1 cellular context compared by ENCODE assay signal in the genomic region with DNA sequence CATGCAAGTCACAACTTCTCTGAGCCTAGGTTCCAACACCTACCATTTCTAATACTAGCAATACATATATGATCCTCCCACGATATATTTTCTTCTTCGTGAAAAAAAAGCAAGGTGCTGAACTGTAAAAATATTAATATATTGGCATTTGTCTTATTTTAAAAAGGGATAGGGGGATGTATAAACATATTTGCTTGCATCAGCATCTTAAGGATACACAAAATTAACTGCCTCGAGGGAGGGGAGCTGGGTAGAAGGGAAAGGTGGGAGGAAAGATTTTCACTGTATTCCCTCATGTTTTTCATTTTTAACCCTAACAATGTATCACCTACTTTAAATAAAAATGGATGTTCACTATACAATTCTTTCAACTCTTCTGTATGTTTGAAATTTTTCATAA.
TF ChIP-seq lines count a peak whose summit lies in the region.

No MANE protein-coding gene starts in this region.

TF ChIP-seq in GM12878, 131 proteins besides CTCF, POLR2A, EP300 and RAD21 (continued from another document):
- TF ChIP-seq, protein P1, sequence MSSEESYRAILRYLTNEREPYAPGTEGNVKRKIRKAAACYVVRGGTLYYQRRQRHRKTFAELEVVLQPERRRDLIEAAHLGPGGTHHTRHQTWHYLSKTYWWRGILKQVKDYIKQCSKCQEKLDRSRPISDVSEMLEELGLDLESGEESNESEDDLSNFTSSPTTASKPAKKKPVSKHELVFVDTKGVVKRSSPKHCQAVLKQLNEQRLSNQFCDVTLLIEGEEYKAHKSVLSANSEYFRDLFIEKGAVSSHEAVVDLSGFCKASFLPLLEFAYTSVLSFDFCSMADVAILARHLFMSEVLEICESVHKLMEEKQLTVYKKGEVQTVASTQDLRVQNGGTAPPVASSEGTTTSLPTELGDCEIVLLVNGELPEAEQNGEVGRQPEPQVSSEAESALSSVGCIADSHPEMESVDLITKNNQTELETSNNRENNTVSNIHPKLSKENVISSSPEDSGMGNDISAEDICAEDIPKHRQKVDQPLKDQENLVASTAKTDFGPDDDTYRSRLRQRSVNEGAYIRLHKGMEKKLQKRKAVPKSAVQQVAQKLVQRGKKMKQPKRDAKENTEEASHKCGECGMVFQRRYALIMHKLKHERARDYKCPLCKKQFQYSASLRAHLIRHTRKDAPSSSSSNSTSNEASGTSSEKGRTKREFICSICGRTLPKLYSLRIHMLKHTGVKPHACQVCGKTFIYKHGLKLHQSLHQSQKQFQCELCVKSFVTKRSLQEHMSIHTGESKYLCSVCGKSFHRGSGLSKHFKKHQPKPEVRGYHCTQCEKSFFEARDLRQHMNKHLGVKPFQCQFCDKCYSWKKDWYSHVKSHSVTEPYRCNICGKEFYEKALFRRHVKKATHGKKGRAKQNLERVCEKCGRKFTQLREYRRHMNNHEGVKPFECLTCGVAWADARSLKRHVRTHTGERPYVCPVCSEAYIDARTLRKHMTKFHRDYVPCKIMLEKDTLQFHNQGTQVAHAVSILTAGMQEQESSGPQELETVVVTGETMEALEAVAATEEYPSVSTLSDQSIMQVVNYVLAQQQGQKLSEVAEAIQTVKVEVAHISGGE (CRISPR knock-in tag; IDR thresholded peaks at IDR 0.05), result no peak
- TF ChIP-seq, protein P2, sequence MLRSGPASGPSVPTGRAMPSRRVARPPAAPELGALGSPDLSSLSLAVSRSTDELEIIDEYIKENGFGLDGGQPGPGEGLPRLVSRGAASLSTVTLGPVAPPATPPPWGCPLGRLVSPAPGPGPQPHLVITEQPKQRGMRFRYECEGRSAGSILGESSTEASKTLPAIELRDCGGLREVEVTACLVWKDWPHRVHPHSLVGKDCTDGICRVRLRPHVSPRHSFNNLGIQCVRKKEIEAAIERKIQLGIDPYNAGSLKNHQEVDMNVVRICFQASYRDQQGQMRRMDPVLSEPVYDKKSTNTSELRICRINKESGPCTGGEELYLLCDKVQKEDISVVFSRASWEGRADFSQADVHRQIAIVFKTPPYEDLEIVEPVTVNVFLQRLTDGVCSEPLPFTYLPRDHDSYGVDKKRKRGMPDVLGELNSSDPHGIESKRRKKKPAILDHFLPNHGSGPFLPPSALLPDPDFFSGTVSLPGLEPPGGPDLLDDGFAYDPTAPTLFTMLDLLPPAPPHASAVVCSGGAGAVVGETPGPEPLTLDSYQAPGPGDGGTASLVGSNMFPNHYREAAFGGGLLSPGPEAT (IDR thresholded peaks at IDR 0.05; ENCODE audit: low read depth), result no peak
- TF ChIP-seq ASH2L (IDR thresholded peaks at IDR 0.05; ENCODE audit: borderline replicate concordance, low read depth), result no peak
- TF ChIP-seq, protein P3, sequence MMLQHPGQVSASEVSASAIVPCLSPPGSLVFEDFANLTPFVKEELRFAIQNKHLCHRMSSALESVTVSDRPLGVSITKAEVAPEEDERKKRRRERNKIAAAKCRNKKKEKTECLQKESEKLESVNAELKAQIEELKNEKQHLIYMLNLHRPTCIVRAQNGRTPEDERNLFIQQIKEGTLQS (IDR thresholded peaks at IDR 0.05; ENCODE audit: borderline replicate concordance, extremely low read depth, low read depth, low read length), result no peak
- TF ChIP-seq, protein P4, sequence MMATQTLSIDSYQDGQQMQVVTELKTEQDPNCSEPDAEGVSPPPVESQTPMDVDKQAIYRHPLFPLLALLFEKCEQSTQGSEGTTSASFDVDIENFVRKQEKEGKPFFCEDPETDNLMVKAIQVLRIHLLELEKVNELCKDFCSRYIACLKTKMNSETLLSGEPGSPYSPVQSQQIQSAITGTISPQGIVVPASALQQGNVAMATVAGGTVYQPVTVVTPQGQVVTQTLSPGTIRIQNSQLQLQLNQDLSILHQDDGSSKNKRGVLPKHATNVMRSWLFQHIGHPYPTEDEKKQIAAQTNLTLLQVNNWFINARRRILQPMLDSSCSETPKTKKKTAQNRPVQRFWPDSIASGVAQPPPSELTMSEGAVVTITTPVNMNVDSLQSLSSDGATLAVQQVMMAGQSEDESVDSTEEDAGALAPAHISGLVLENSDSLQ (IDR thresholded peaks at IDR 0.05), result no peak
- TF ChIP-seq, protein P5, sequence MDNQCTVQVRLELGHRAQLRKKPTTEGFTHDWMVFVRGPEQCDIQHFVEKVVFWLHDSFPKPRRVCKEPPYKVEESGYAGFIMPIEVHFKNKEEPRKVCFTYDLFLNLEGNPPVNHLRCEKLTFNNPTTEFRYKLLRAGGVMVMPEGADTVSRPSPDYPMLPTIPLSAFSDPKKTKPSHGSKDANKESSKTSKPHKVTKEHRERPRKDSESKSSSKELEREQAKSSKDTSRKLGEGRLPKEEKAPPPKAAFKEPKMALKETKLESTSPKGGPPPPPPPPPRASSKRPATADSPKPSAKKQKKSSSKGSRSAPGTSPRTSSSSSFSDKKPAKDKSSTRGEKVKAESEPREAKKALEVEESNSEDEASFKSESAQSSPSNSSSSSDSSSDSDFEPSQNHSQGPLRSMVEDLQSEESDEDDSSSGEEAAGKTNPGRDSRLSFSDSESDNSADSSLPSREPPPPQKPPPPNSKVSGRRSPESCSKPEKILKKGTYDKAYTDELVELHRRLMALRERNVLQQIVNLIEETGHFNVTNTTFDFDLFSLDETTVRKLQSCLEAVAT (IDR thresholded peaks at IDR 0.05), result no peak
- TF ChIP-seq STAT1 (conservative IDR thresholded peaks at IDR 0.05), result no peak
- no peak for TF ChIP-seq SP1 (IDR thresholded peaks at IDR 0.05; ENCODE audit: low read depth, low read length)
- no peak for TF ChIP-seq TCF12 (IDR thresholded peaks at IDR 0.05; ENCODE audit: low read depth, low read length)
- no peak for TF ChIP-seq SMC3 (IDR thresholded peaks at IDR 0.05; ENCODE audit: borderline replicate concordance, low read length)
- no peak for TF ChIP-seq FOXK2 (IDR thresholded peaks at IDR 0.05)
- TF ChIP-seq, protein P6, sequence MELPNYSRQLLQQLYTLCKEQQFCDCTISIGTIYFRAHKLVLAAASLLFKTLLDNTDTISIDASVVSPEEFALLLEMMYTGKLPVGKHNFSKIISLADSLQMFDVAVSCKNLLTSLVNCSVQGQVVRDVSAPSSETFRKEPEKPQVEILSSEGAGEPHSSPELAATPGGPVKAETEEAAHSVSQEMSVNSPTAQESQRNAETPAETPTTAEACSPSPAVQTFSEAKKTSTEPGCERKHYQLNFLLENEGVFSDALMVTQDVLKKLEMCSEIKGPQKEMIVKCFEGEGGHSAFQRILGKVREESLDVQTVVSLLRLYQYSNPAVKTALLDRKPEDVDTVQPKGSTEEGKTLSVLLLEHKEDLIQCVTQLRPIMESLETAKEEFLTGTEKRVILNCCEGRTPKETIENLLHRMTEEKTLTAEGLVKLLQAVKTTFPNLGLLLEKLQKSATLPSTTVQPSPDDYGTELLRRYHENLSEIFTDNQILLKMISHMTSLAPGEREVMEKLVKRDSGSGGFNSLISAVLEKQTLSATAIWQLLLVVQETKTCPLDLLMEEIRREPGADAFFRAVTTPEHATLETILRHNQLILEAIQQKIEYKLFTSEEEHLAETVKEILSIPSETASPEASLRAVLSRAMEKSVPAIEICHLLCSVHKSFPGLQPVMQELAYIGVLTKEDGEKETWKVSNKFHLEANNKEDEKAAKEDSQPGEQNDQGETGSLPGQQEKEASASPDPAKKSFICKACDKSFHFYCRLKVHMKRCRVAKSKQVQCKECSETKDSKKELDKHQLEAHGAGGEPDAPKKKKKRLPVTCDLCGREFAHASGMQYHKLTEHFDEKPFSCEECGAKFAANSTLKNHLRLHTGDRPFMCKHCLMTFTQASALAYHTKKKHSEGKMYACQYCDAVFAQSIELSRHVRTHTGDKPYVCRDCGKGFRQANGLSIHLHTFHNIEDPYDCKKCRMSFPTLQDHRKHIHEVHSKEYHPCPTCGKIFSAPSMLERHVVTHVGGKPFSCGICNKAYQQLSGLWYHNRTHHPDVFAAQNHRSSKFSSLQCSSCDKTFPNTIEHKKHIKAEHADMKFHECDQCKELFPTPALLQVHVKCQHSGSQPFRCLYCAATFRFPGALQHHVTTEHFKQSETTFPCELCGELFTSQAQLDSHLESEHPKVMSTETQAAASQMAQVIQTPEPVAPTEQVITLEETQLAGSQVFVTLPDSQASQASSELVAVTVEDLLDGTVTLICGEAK (IDR thresholded peaks at IDR 0.05; ENCODE audit: borderline replicate concordance), result no peak
- no peak for TF ChIP-seq GABPA (IDR thresholded peaks at IDR 0.05; ENCODE audit: low read depth)
- TF ChIP-seq, protein P7, sequence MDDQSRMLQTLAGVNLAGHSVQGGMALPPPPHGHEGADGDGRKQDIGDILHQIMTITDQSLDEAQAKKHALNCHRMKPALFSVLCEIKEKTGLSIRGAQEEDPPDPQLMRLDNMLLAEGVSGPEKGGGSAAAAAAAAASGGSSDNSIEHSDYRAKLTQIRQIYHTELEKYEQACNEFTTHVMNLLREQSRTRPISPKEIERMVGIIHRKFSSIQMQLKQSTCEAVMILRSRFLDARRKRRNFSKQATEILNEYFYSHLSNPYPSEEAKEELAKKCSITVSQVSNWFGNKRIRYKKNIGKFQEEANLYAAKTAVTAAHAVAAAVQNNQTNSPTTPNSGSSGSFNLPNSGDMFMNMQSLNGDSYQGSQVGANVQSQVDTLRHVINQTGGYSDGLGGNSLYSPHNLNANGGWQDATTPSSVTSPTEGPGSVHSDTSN (IDR thresholded peaks at IDR 0.05; ENCODE audit: insufficient replicate concordance, low read depth, low read length), result no peak
- TF ChIP-seq SIX5 (IDR thresholded peaks at IDR 0.05; ENCODE audit: low read depth, low read length, severe bottlenecking), result no peak
- TF ChIP-seq CHD4 (IDR thresholded peaks at IDR 0.05), result no peak
- TF ChIP-seq, protein P8, sequence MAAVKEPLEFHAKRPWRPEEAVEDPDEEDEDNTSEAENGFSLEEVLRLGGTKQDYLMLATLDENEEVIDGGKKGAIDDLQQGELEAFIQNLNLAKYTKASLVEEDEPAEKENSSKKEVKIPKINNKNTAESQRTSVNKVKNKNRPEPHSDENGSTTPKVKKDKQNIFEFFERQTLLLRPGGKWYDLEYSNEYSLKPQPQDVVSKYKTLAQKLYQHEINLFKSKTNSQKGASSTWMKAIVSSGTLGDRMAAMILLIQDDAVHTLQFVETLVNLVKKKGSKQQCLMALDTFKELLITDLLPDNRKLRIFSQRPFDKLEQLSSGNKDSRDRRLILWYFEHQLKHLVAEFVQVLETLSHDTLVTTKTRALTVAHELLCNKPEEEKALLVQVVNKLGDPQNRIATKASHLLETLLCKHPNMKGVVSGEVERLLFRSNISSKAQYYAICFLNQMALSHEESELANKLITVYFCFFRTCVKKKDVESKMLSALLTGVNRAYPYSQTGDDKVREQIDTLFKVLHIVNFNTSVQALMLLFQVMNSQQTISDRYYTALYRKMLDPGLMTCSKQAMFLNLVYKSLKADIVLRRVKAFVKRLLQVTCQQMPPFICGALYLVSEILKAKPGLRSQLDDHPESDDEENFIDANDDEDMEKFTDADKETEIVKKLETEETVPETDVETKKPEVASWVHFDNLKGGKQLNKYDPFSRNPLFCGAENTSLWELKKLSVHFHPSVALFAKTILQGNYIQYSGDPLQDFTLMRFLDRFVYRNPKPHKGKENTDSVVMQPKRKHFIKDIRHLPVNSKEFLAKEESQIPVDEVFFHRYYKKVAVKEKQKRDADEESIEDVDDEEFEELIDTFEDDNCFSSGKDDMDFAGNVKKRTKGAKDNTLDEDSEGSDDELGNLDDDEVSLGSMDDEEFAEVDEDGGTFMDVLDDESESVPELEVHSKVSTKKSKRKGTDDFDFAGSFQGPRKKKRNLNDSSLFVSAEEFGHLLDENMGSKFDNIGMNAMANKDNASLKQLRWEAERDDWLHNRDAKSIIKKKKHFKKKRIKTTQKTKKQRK (IDR thresholded peaks at IDR 0.05; ENCODE audit: low read depth, low read length), result no peak
